ENCODE assay signal across 8 cellular contexts in the genomic region with DNA sequence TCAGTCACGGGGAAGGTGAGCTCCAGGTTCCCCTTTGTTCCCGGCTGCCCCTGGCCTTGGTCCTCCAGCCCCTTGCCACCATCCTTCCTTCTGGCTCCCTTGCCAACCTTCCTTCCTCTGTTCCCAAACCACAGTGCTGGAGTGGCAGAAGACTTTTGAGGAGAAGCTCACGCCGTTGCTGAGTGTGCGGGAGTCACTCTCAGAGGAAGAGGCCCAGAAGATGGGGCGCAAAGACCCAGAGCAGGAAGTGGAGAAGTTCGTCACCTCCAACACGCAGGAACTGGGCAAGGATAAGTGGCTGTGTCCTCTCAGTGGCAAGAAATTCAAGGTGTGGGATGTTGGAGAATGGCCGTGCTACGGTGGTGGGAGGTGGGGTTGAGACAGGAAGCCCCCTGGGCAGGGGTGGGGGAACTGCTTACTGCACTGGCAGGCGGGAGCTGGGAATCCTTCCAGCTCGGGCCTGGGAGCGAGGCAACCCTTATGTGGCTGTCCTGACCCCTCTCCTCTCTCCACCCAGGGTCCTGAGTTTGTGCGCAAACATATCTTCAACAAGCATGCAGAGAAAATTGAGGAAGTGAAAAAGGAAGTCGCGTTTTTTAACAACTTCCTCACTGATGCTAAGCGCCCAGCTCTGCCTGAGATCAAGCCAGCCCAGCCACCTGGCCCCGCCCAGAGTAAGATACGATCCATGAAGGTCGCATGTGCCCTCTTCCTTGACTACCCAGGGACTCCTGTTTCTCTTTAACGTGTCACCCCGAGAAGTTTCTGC. TPM values are rescaled to one million over a fixed set of nuclear protein-coding genes. Genes with fewer than 3 reads are reported as not detected.
DNase-seq lines count a peak whose midpoint lies in the region; ATAC-seq lines count a peak whose summit lies in the region.

No MANE protein-coding gene starts in this region.

- POLR2A ChIA-PET in naive thymus-derived CD8-positive, alpha-beta T cell (lab: Charles Lee), result interaction anchor here (0.8 to 6.3 kb wide), 7 partner anchors 11 to 357 kb away, joined by 3 to 165 read pairs (median 5); partner anchors contain the start of genes EPHB4, FBXO24, FIS1 and LRCH4

- H3K27me3 Mint-ChIP-seq in naive thymus-derived CD8-positive, alpha-beta T cell, result peaks cover 3 to 14% (median 8%) of the 10 kb centered on the region in 5 donors

- H3K4me1 Mint-ChIP-seq in naive thymus-derived CD8-positive, alpha-beta T cell, result peaks cover 24 to 76% (median 52%) of the 10 kb centered on the region in 4 donors

- H3K27ac Mint-ChIP-seq in naive thymus-derived CD8-positive, alpha-beta T cell, result peak overlapping the region; percentile 91 to 98 (median 96)

- peak overlapping the region; percentile 80 to 94 (median 88) for H3K4me3 Mint-ChIP-seq in naive thymus-derived CD8-positive, alpha-beta T cell

- ATAC-seq in GM21786 (IDR thresholded peaks at IDR 0.05; ENCODE audit: unreplicated experiment) (peak; percentile 40), HG03442 (IDR thresholded peaks at IDR 0.05; ENCODE audit: unreplicated experiment) (no peak)
- peak; percentile 29 to 49 for ATAC-seq in naive thymus-derived CD8-positive, alpha-beta T cell

- DNase-seq in GF-D8 (lab: John Stamatoyannopoulos, UW), result peak; percentile 79
- DNase-seq in NOMO-1 (lab: John Stamatoyannopoulos, UW; ENCODE audit: unreplicated experiment in 2 of 2), result peak; percentile 96 to 97
- DNase-seq in activated effector memory CD4-positive, alpha-beta T cell treated with Interleukin-2 at 50 U/mL for 16 hours, result peak; percentile 57
- peak; percentile 38 to 79 (median 54) for DNase-seq in naive thymus-derived CD8-positive, alpha-beta T cell
- no peak for DNase-seq in NCI-H1105 (lab: John Stamatoyannopoulos, UW)
- DNase-seq in RKO (ENCODE audit: low spot score), result no peak

- H3K9me3 Mint-ChIP-seq in naive thymus-derived CD8-positive, alpha-beta T cell, result no peaks in the 10 kb centered on the region

- peaks cover 0 to 62% (median 30%) of the 10 kb centered on the region in 3 donors for H3K36me3 Mint-ChIP-seq in naive thymus-derived CD8-positive, alpha-beta T cell

RNA-seq across cellular contexts. Expression of gene UFSP1, which starts 2.1 kb away (rescaled TPM):
- 10 to 100 TPM in 1 of 2 experiments, 1 to 10 TPM in 1; 6.5 to 10.9 TPM for total RNA-seq in naive thymus-derived CD8-positive, alpha-beta T cell
- 1 to 10 TPM; 1.1 to 2.7 (median 1.7) TPM for polyA plus RNA-seq in naive thymus-derived CD8-positive, alpha-beta T cell

RNA-seq across cellular contexts. Expression of gene ACHE, which starts 8.3 kb away (rescaled TPM):
- total RNA-seq in naive thymus-derived CD8-positive, alpha-beta T cell, result under 1 TPM; 0.19 to 0.52 TPM
- not detected for polyA plus RNA-seq in naive thymus-derived CD8-positive, alpha-beta T cell

RNA-seq across cellular contexts. Expression of gene SRRT, which starts 12.5 kb away (rescaled TPM):
- total RNA-seq in naive thymus-derived CD8-positive, alpha-beta T cell, result 100 to 1,000 TPM; 263 to 267 TPM
- polyA plus RNA-seq in naive thymus-derived CD8-positive, alpha-beta T cell, result 10 to 100 TPM; 51.1 to 69.4 (median 63.2) TPM

RNA-seq across cellular contexts. Expression of gene TRIP6, which starts 20.2 kb away (rescaled TPM):
- 10 to 100 TPM; 14.3 to 16.2 TPM for total RNA-seq in naive thymus-derived CD8-positive, alpha-beta T cell
- polyA plus RNA-seq in naive thymus-derived CD8-positive, alpha-beta T cell, result 1 to 10 TPM; 3.4 to 6.0 (median 4.9) TPM

RNA-seq across cellular contexts. Expression of gene SLC12A9, which starts 34.9 kb away (rescaled TPM):
- 10 to 100 TPM; 66.9 to 74.7 TPM for total RNA-seq in naive thymus-derived CD8-positive, alpha-beta T cell
- 1 to 10 TPM; 6.8 to 9.4 (median 8.0) TPM for polyA plus RNA-seq in naive thymus-derived CD8-positive, alpha-beta T cell

Comparison
In these comparisons a context has a peak if more than half of its experiments do, and no peak if none do; other contexts are left out.
1. DNase-seq: peak in GF-D8 (single experiment), NOMO-1 (2 of 2), activated effector memory CD4-positive, alpha-beta T cell treated with Interleukin-2 at 50 U/mL for 16 hours (single experiment) and naive thymus-derived CD8-positive, alpha-beta T cell (10 of 10); none in NCI-H1105 (single experiment) and RKO (single experiment).